In genomic region chr18:43396266-43396665, GRCh38 we compare ENCODE assay signal across 10 cellular contexts.
DNase-seq lines count a peak whose midpoint lies in the region; ATAC-seq, FAIRE-seq and TF ChIP-seq lines count a peak whose summit lies in the region.
"Had no signal": no experiment of that assay in that cellular context is flagged by ENCODE, and none has a peak within 500 bp of the region (broad histone marks: within the 10 kb centered on the region; RNA-seq: fewer than 3 reads in every experiment).

No MANE protein-coding gene starts in this region.

- H3K27ac ChIP-seq in GM12878 (ENCODE audit: control insufficient read depth, insufficient read depth) (no peak overlapping the region), vagina (no peak overlapping the region)
- H3K27ac ChIP-seq: thoracic aorta had no signal

- RAD21 ChIA-PET in GM12878 (lab: Charles Lee; ENCODE audit: unreplicated experiment), result interaction anchor here (1.2 kb wide), 1 partner anchor 1343 kb away, joined by 3 read pairs; no protein-coding TSS in a partner anchor

- SMC1A ChIA-PET in GM12878 (lab: Charles Lee; ENCODE audit: uncharacterized antibody, unreplicated experiment), result interaction anchor here (1.3 kb wide), 1 partner anchor 1282 kb away, joined by 3 read pairs; no protein-coding TSS in a partner anchor

- TF ChIP-seq POLR2A in GM12878 (IDR thresholded peaks at IDR 0.05; ENCODE audit: low read depth, low read length), result no peak
- no peak for TF ChIP-seq POLR2A in vagina (IDR thresholded peaks at IDR 0.05)

- intact Hi-C loops in GM12878 (cut with micrococcal nuclease; ENCODE audit: unreplicated experiment), result loop anchor here (5.0 kb wide), 2 partner anchors 799 to 1284 kb away; no protein-coding TSS in a partner anchor
- intact Hi-C loops in vagina (cut with DNase I), result no loop called here

- no peak overlapping the region for H2AFZ ChIP-seq in GM12878 (ENCODE audit: control insufficient read depth, low read depth, low read length)

- no peak for FAIRE-seq in GM12878 (lab: Jason Lieb, UNC)

- no peak overlapping the region for H3K4me2 ChIP-seq in GM12878 (ENCODE audit: control insufficient read depth, insufficient read depth)

- TF ChIP-seq EP300 in GM12878 (IDR thresholded peaks at IDR 0.05; ENCODE audit: borderline replicate concordance in 1 of 2, control insufficient read depth in 1 of 2, low read depth in 2 of 2, low read length in 2 of 2), result no peak

- peak; percentile 15 for TF ChIP-seq CTCF in GM06990 (IDR thresholded peaks at IDR 0.05; ENCODE audit: insufficient read depth, low read length, poor library complexity, severe bottlenecking)
- TF ChIP-seq CTCF in GM12878 (IDR thresholded peaks at IDR 0.05 in 2 of 3, conservative IDR thresholded peaks at IDR 0.05 in 1 of 3; ENCODE audit: control insufficient read depth in 2 of 3, extremely low read depth in 1 of 3, insufficient read depth in 1 of 3, low read depth in 3 of 3, low read length in 3 of 3), result peak; percentile 17 to 30 (median 29); a peak in 3 of 6 replicates
- TF ChIP-seq CTCF in nephron (IDR thresholded peaks at IDR 0.05; ENCODE audit: unreplicated experiment in 3 of 3), result peak; percentile 56 to 70 (median 60)
- peak in 1 of 3 experiments; percentile 23 for TF ChIP-seq CTCF in vagina (IDR thresholded peaks at IDR 0.05)

- H3K4me3 ChIP-seq in GM06990 (replicated peaks; ENCODE audit: low read depth, low read length) (no peak overlapping the region), GM12878 (no peak overlapping the region), vagina (no peak overlapping the region)
- H3K4me3 ChIP-seq: thoracic aorta had no signal

- DNase-seq in GM06990 (ENCODE audit: extremely low read depth, insufficient read length) (no peak), NCI-H1694 (lab: John Stamatoyannopoulos, UW) (peak; percentile 23), GM12878 (ENCODE audit: low read depth, low spot score) (no peak), vagina (ENCODE audit: extremely low spot score in 2 of 2) (no peak)
- DNase-seq in effector CD8-positive, alpha-beta T cell (lab: John Stamatoyannopoulos, UW), result no peak
- DNase-seq: naive B cell had no signal

- CTCF ChIA-PET in GM12878 (lab: Yijun Ruan, JAX), result interaction anchor here (0.8 to 1.2 kb wide), 3 partner anchors 13 to 1342 kb away, joined by 3 read pairs; no protein-coding TSS in a partner anchor

- no peaks in the 10 kb centered on the region for H3K9me3 Mint-ChIP-seq in nephron

- ATAC-seq in GM12878 (0 out of 3 replicates have a peak, but pooled peaks have one; percentile 26), GM19395 (IDR thresholded peaks at IDR 0.05; ENCODE audit: unreplicated experiment) (no peak), GM21515 (IDR thresholded peaks at IDR 0.05; ENCODE audit: unreplicated experiment) (no peak)

- H3K4me1 Mint-ChIP-seq in nephron, result peaks cover 18% of the 10 kb centered on the region
- H3K4me1 Mint-ChIP-seq: naive B cell had no signal

- no TSS peak for BruUV-seq in GM12878 (replicated peaks; lab: Mats Ljungman, UMichigan)

- no peaks in the 10 kb centered on the region for H3K9me3 ChIP-seq in GM12878 (replicated peaks; ENCODE audit: control insufficient read depth, insufficient read depth, low read length)
- no peaks in the 10 kb centered on the region for H3K9me3 ChIP-seq in vagina
- H3K9me3 ChIP-seq: thoracic aorta had no signal

- in situ Hi-C loops in GM12878 (cut with MboI), result no loop called here

- POLR2A ChIA-PET in GM12878 (lab: Charles Lee), result no interaction called here

- TF ChIP-seq RAD21 in GM12878 (IDR thresholded peaks at IDR 0.05; ENCODE audit: insufficient read depth, low read depth, low read length), result peak; percentile 39

- no peak overlapping the region for H3K4me3 Mint-ChIP-seq in nephron
- H3K4me3 Mint-ChIP-seq: naive B cell had no signal

- H3K36me3 ChIP-seq in GM06990 (ENCODE audit: control insufficient read depth, insufficient read depth, low read length), result no peaks in the 10 kb centered on the region
- no peaks in the 10 kb centered on the region for H3K36me3 ChIP-seq in GM12878 (ENCODE audit: control insufficient read depth in 2 of 2, insufficient read depth in 2 of 2, low read length in 1 of 2)
- no peaks in the 10 kb centered on the region for H3K36me3 ChIP-seq in vagina
- H3K36me3 ChIP-seq: thoracic aorta had no signal

- no peak overlapping the region for H3K27ac Mint-ChIP-seq in nephron
- H3K27ac Mint-ChIP-seq: naive B cell had no signal

- no peaks in the 10 kb centered on the region for H4K20me1 ChIP-seq in GM12878 (ENCODE audit: control insufficient read depth, insufficient read depth)

- H3K36me3 Mint-ChIP-seq in nephron (ENCODE audit: low read depth), result no peaks in the 10 kb centered on the region
- H3K36me3 Mint-ChIP-seq: naive B cell had no signal

- 0% methylated on average over 1 of the region's 1 CpG for WGBS in GM12878 (ENCODE audit: insufficient coverage, insufficient replicate concordance, low lambda C conversion rate, missing lambda C conversion rate)

- H3K79me2 ChIP-seq in GM12878 (ENCODE audit: control insufficient read depth, insufficient read depth, low read length), result no peaks in the 10 kb centered on the region

- no peaks in the 10 kb centered on the region for H3K27me3 Mint-ChIP-seq in nephron (ENCODE audit: low read depth)

- H3K9ac ChIP-seq in GM12878 (ENCODE audit: control insufficient read depth, insufficient read depth, low read length), result no peak overlapping the region

- no peaks in the 10 kb centered on the region for H3K4me1 ChIP-seq in GM12878 (ENCODE audit: control insufficient read depth, insufficient read depth, low read length)
- no peaks in the 10 kb centered on the region for H3K4me1 ChIP-seq in vagina

- H3K27me3 ChIP-seq in GM06990 (replicated peaks; ENCODE audit: control insufficient read depth, insufficient read depth, low read length) (no peaks in the 10 kb centered on the region), GM12878 (replicated peaks in 1 of 2; ENCODE audit: control insufficient read depth in 2 of 2, insufficient read depth in 2 of 2, low read length in 1 of 2) (no peaks in the 10 kb centered on the region), vagina (no peaks in the 10 kb centered on the region)

TF ChIP-seq in GM12878, 131 proteins besides CTCF, POLR2A, EP300 and RAD21:
- TF ChIP-seq SMC3 (IDR thresholded peaks at IDR 0.05; ENCODE audit: borderline replicate concordance, low read length) (peak; percentile 24; the same call in 1 of the 2 replicates), SREBF1 (IDR thresholded peaks at IDR 0.05; ENCODE audit: low read length) (no peak), ZNF592 (IDR thresholded peaks at IDR 0.05) (no peak), STAT1 (conservative IDR thresholded peaks at IDR 0.05) (no peak), MYC (IDR thresholded peaks at IDR 0.05; ENCODE audit: insufficient read depth, insufficient read length, insufficient replicate concordance, low read length, severe bottlenecking) (no peak), PML (IDR thresholded peaks at IDR 0.05; ENCODE audit: low read length) (no peak)
TF ChIP-seq in GM12878: peak in this region for 1.
